Comparison of ENCODE assay signal across 15 cellular contexts in the genomic region with DNA sequence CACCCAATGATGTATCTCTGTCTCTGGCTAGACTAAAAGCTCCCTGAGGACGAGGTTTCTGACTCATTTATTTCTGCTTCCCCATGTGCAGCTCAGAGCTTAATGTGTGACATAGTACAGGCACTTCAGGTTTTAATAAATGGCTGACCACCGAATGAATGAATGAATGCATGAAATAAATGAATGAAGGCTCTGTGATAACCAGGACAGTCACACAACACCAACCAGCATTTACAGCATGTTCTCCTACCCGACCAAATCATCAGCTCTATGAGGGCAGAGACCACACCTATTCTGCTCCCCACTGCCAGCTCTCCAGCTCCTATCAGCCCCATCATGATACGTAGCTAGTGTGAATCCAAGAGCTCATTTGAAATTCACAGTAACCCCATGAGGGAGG. TPM values are rescaled to one million over a fixed set of nuclear protein-coding genes. Genes with fewer than 3 reads are reported as not detected.
DNase-seq lines count a peak whose midpoint lies in the region; ATAC-seq and TF ChIP-seq lines count a peak whose summit lies in the region.
"Had no signal": no experiment of that assay in that cellular context is flagged by ENCODE, and none has a peak within 500 bp of the region (broad histone marks: within the 10 kb centered on the region; RNA-seq: fewer than 3 reads in every experiment).

No MANE protein-coding gene starts in this region.

- 0 out of 4 replicates have a peak, but pooled peaks cover 0 to 3% of the 10 kb centered on the region in 2 experiments for H3K79me1 ChIP-seq in IMR-90 (ENCODE audit: low read depth in 1 of 2, low read length in 2 of 2)

- no peak overlapping the region for H3K27ac ChIP-seq in IMR-90 (ENCODE audit: insufficient read depth, low read length)
- peak overlapping the region; percentile 97 for H3K27ac ChIP-seq in vagina
- H3K27ac ChIP-seq: A549 had no signal

- no peak overlapping the region for H3K56ac ChIP-seq in IMR-90 (ENCODE audit: extremely low read depth, insufficient read depth, low read length)

- H2BK15ac ChIP-seq in IMR-90 (ENCODE audit: low read depth, low read length), result no peak overlapping the region

- H3K27me3 ChIP-seq in IMR-90 (ENCODE audit: control insufficient read depth, insufficient read depth, low read length), result peaks cover 18% of the 10 kb centered on the region
- H3K27me3 ChIP-seq in endocrine pancreas (ENCODE audit: control insufficient read depth, insufficient read depth, low read length), result no peaks in the 10 kb centered on the region
- no peaks in the 10 kb centered on the region for H3K27me3 ChIP-seq in vagina

- no peak overlapping the region for H4K5ac ChIP-seq in IMR-90 (ENCODE audit: low read depth, low read length)

- H3K9me3 Mint-ChIP-seq in osteocyte (ENCODE audit: unreplicated experiment), result no peaks in the 10 kb centered on the region
- H3K9me3 Mint-ChIP-seq: CD8-positive, alpha-beta T cell had no signal

- DNase-seq in IMR-90 (no peak), osteocyte (ENCODE audit: extremely low spot score, unreplicated experiment) (peak; percentile 19), vagina (ENCODE audit: extremely low spot score in 2 of 2) (no peak), NCI-H524 treated with DMSO at 0.1 percent for 48 hours (lab: John Stamatoyannopoulos, UW) (no peak)
- no peak for DNase-seq in activated naive CD4-positive, alpha-beta T cell treated with Interleukin-2 at 50 U/mL for 16 hours
- DNase-seq: COR-L47, DMS153, DMS79 treated with DMSO at 0.1 percent for 48 hours, EL had no signal

- H3K4me3 Mint-ChIP-seq in osteocyte (ENCODE audit: unreplicated experiment), result no peak overlapping the region
- H3K4me3 Mint-ChIP-seq: CD14-positive monocyte; CD8-positive, alpha-beta T cell had no signal

- 33% methylated on average over 1 of the region's 4 CpGs; no CpG with 5 or more reads in 1 of the 2 experiments for WGBS in IMR-90 (ENCODE audit: extremely low coverage in 2 of 2, insufficient read length in 1 of 2), 2 experiments

- CTCF ChIA-PET in IMR-90 (lab: Yijun Ruan, JAX), result interaction anchor here (1.1 to 1.6 kb wide), 3 partner anchors 11 to 92 kb away, joined by 3 to 4 read pairs (median 3); no protein-coding TSS in a partner anchor

- no peak overlapping the region for H2BK5ac ChIP-seq in IMR-90 (ENCODE audit: low read depth, low read length, poor library complexity, severe bottlenecking)

- H3K4me2 ChIP-seq in IMR-90 (ENCODE audit: low read depth, low read length), result no peak overlapping the region
- H3K4me2 ChIP-seq: A549 had no signal

- no peak overlapping the region for H2BK120ac ChIP-seq in IMR-90 (ENCODE audit: low read depth, low read length)

- H3K36me3 Mint-ChIP-seq in osteocyte (ENCODE audit: unreplicated experiment), result no peaks in the 10 kb centered on the region
- H3K36me3 Mint-ChIP-seq: CD8-positive, alpha-beta T cell had no signal

- no peak overlapping the region for H4K8ac ChIP-seq in IMR-90 (ENCODE audit: low read depth in 2 of 2, low read length in 2 of 2)

- ATAC-seq in IMR-90 (ENCODE audit: low read depth), result no peak
- no peak for ATAC-seq in GM18907 (IDR thresholded peaks at IDR 0.05; ENCODE audit: unreplicated experiment)
- ATAC-seq: A549; CD8-positive, alpha-beta T cell had no signal

- no TSS peak for BruUV-seq in IMR-90 (replicated peaks; lab: Mats Ljungman, UMichigan)

- in situ Hi-C loops in IMR-90 (cut with MboI; ENCODE audit: low sequenced_read_pairs), result no loop called here

- H2AK5ac ChIP-seq in IMR-90 (ENCODE audit: low read depth, low read length), result 0 out of 2 replicates have a peak overlapping the region, but pooled peaks have one; percentile 3

- H3K36me3 ChIP-seq in IMR-90 (ENCODE audit: control insufficient read depth, insufficient read depth, low read length) (no peaks in the 10 kb centered on the region), endocrine pancreas (ENCODE audit: control insufficient read depth, insufficient read depth, low read length) (no peaks in the 10 kb centered on the region), vagina (no peaks in the 10 kb centered on the region)
- H3K36me3 ChIP-seq: HAP-1 had no signal

- TF ChIP-seq RAD21 in IMR-90 (IDR thresholded peaks at IDR 0.05; ENCODE audit: low read length), result no peak

- no peak overlapping the region for H3K18ac ChIP-seq in IMR-90 (ENCODE audit: low read depth, low read length)

- no peak overlapping the region for H2AK9ac ChIP-seq in IMR-90 (replicated peaks; ENCODE audit: low read depth, low read length, poor library complexity)

- H3K27ac Mint-ChIP-seq in osteocyte (ENCODE audit: unreplicated experiment), result no peak overlapping the region
- H3K27ac Mint-ChIP-seq: CD14-positive monocyte; CD8-positive, alpha-beta T cell had no signal

- TF ChIP-seq POLR2A in IMR-90 (IDR thresholded peaks at IDR 0.05; ENCODE audit: low read depth, low read length), result no peak
- no peak for TF ChIP-seq POLR2A in vagina (IDR thresholded peaks at IDR 0.05)

- dilution Hi-C loops in IMR-90 (cut with HindIII; ENCODE audit: low sequenced_read_pairs, unreplicated experiment), result no loop called here

- H4K91ac ChIP-seq in IMR-90 (ENCODE audit: insufficient read depth, low read depth, low read length), result no peak overlapping the region

- H3K4me1 Mint-ChIP-seq in osteocyte (ENCODE audit: unreplicated experiment), result peaks cover 10% of the 10 kb centered on the region

- peaks cover 20% of the 10 kb centered on the region for H3K4me1 ChIP-seq in IMR-90 (ENCODE audit: control insufficient read depth, insufficient read depth, low read length)
- H3K4me1 ChIP-seq in endocrine pancreas (ENCODE audit: control insufficient read depth, insufficient read depth, low read length), result peaks cover 29% of the 10 kb centered on the region
- peaks cover 48% of the 10 kb centered on the region for H3K4me1 ChIP-seq in vagina
- H3K4me1 ChIP-seq: HAP-1 had no signal

- no peak overlapping the region for H2AFZ ChIP-seq in IMR-90 (replicated peaks; ENCODE audit: low read length, poor library complexity)

- no peak overlapping the region for H3K9ac ChIP-seq in IMR-90 (ENCODE audit: low read depth, low read length)
- no peak overlapping the region for H3K9ac ChIP-seq in endocrine pancreas (ENCODE audit: control insufficient read depth, insufficient read depth, low read length)

- peaks cover 6% of the 10 kb centered on the region for H3K9me1 ChIP-seq in IMR-90 (ENCODE audit: insufficient read depth, low read length)

- H3K27me3 Mint-ChIP-seq in osteocyte (ENCODE audit: unreplicated experiment), result peaks cover 40% of the 10 kb centered on the region

- intact Hi-C loops in IMR-90 (cut with micrococcal nuclease), result no loop called here
- intact Hi-C loops in vagina (cut with DNase I), result loop anchor here (5.0 to 10.0 kb wide), 2 partner anchors 89 to 1716 kb away; partner anchors contain the start of genes ALG2 and SEC61B

- H3K23ac ChIP-seq in IMR-90 (ENCODE audit: low read depth, low read length), result no peak overlapping the region

- H3K4ac ChIP-seq in IMR-90 (ENCODE audit: low read depth, low read length), result no peak overlapping the region

- POLR2A ChIA-PET in IMR-90 (lab: Charles Lee; ENCODE audit: unreplicated experiment), result no interaction called here

- H3K4me3 ChIP-seq in IMR-90 (ENCODE audit: insufficient read depth, low read depth, low read length) (no peak overlapping the region), endocrine pancreas (ENCODE audit: control insufficient read depth, insufficient read depth, low read length) (peak overlapping the region; percentile 8), vagina (no peak overlapping the region)
- H3K4me3 ChIP-seq: A549, HAP-1 had no signal

- no peak overlapping the region for H2BK20ac ChIP-seq in IMR-90 (ENCODE audit: low read depth, low read length)

- H4K20me1 ChIP-seq in IMR-90 (ENCODE audit: insufficient read depth, low read length), result 0 out of 2 replicates have a peak, but pooled peaks cover 4% of the 10 kb centered on the region

- H3K14ac ChIP-seq in IMR-90 (replicated peaks; ENCODE audit: low read depth, low read length), result no peak overlapping the region

- no peak for TF ChIP-seq CTCF in IMR-90 (conservative IDR thresholded peaks at IDR 0.05; ENCODE audit: low read depth, low read length)
- no peak for TF ChIP-seq CTCF in osteocyte (IDR thresholded peaks at IDR 0.05)
- TF ChIP-seq CTCF in vagina (IDR thresholded peaks at IDR 0.05), result no peak

- H3K9me3 ChIP-seq in IMR-90 (ENCODE audit: control insufficient read depth, insufficient read depth, low read length) (no peaks in the 10 kb centered on the region), endocrine pancreas (ENCODE audit: control insufficient read depth, low read length) (no peaks in the 10 kb centered on the region), vagina (no peaks in the 10 kb centered on the region)
- H3K9me3 ChIP-seq: A549, HAP-1 had no signal

TF ChIP-seq in IMR-90, 13 proteins besides CTCF, POLR2A, EP300 and RAD21:
- no peak for TF ChIP-seq CEBPB (IDR thresholded peaks at IDR 0.05; ENCODE audit: low read depth, low read length)
- TF ChIP-seq BHLHE40 (IDR thresholded peaks at IDR 0.05; ENCODE audit: low read depth, low read length), result no peak
- no peak for TF ChIP-seq RCOR1 (IDR thresholded peaks at IDR 0.05; ENCODE audit: insufficient replicate concordance, low read length)
- no peak for TF ChIP-seq USF2 (IDR thresholded peaks at IDR 0.05; ENCODE audit: low read depth, low read length)

RNA-seq across cellular contexts. Expression of gene TMOD1, which starts 4.8 kb away (rescaled TPM):
- total RNA-seq in IMR-90 (2012; rRNA removed), result 0.18 and 0.28 TPM in 2 replicates
- 0.19 and 0.38 TPM in 2 replicates for polyA plus RNA-seq in IMR-90 (2012; rRNA removed)
- 0.16 and 0.26 TPM in 2 replicates for polyA plus RNA-seq in IMR-90 (2012; cell fraction: cytosol; rRNA removed)
- 0.10 and 0.66 TPM in 2 replicates for polyA plus RNA-seq in IMR-90 (2012; cell fraction: nucleus; rRNA removed; ENCODE audit: low replicate concordance)
- total RNA-seq in osteocyte, result not detected in 2 replicates
- 21.1 TPM for total RNA-seq in vagina

Comparison
In these comparisons a context has a peak if more than half of its experiments do, and no peak if none do; other contexts are left out.
1. RNA of gene TMOD1, which starts 4.8 kb away (total RNA-seq): 21.1 TPM in vagina (single experiment); 0.18 to 0.28 TPM in IMR-90 and not detected in osteocyte; every median in the first group is over 10 times any median in the second.